In the genomic region with DNA sequence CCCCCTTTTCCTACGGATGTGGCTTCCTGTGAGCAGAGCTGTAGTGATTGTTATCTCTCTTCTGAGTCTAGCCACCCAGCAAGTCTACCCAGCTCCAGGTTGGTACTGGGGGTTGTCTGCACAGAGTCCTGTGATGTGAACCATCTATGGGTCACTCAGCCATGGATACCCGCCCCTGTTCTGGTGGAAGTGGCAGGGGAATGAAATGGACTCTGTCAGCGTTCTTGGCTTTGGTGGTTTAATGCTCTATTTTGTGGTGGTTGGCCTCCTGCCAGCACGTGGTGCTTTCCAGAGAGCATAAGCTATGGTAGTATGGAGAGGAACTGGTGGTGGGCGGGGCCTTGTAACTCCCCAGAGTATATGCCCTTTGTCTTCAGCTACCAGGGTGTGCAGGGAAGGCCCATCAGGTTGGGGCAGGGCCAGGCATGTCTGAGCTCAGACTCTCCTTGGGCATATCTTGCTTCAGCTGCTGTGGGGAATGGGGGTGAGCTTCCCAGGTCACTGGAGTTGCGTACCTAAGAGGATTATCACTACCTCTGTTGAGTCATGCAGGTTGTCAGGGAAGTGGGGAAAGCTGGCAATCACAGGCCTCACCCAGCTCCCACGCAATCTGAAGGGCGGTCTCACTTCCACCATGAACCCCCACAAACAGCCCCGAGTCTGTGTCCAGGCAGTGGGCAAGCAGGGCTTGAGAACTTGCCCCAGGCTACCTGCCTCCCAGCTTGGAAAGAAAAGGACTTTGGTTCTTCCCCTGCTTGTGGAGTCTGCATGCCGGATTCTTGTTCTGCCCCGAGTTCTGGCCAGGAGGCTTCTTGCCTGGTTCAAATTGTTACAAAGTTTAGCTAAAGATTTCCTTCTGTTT, we compare ENCODE assay signal across 14 cellular contexts. TPM values are rescaled to one million over a fixed set of nuclear protein-coding genes. Genes with fewer than 3 reads are reported as not detected.
A peak's percentile ranks its signal among the peaks of the same experiment; 100 is the strongest.
DNase-seq lines count a peak whose midpoint lies in the region; ATAC-seq and TF ChIP-seq lines count a peak whose summit lies in the region.
"Had no signal": no experiment of that assay in that cellular context is flagged by ENCODE, and none has a peak within 500 bp of the region (broad histone marks: within the 10 kb centered on the region; RNA-seq: fewer than 3 reads in every experiment).

No MANE protein-coding gene starts in this region.

- H3K4me3 ChIP-seq in Loucy (ENCODE audit: low read length, poor library complexity, severe bottlenecking) (no peak overlapping the region), WERI-Rb-1 (ENCODE audit: low read depth, low read length) (no peak overlapping the region), hepatocyte (no peak overlapping the region)
- H3K4me3 ChIP-seq: neural progenitor cell had no signal

- no peaks in the 10 kb centered on the region for H3K36me3 ChIP-seq in Loucy (ENCODE audit: insufficient read depth, low read length)
- H3K36me3 ChIP-seq in WERI-Rb-1, result no peaks in the 10 kb centered on the region
- H3K36me3 ChIP-seq in hepatocyte (replicated peaks; ENCODE audit: insufficient read depth, low read depth), result no peaks in the 10 kb centered on the region
- H3K36me3 ChIP-seq: neural progenitor cell had no signal

- H4K20me1 ChIP-seq in Loucy (ENCODE audit: insufficient read depth, low read length, poor library complexity, severe bottlenecking) (no peaks in the 10 kb centered on the region), hepatocyte (ENCODE audit: insufficient read depth, poor library complexity, severe bottlenecking) (no peaks in the 10 kb centered on the region)

- H3K36me3 Mint-ChIP-seq in activated naive CD8-positive, alpha-beta T cell treated with anti-CD3 and anti-CD28 coated beads, Interleukin-2, amount 10 ng/mL, durations not matched to agents 7 days and 5 days, result peaks cover 3% of the 10 kb centered on the region
- H3K36me3 Mint-ChIP-seq in activated naive CD8-positive, alpha-beta T cell treated with anti-CD3 and anti-CD28 coated beads for 36 hours, result peaks cover 5% of the 10 kb centered on the region
- H3K36me3 Mint-ChIP-seq in stimulated activated memory B cell treated with anti-CD40 and anti-IgM and Interleukin-4, amounts not matched to agents 10 μg/mL and 1 μg/mL and 100 μg/mL, for 72 hours, result peaks cover 19% of the 10 kb centered on the region
- H3K36me3 Mint-ChIP-seq: neural progenitor cell had no signal

- TF ChIP-seq CTCF in Loucy (conservative IDR thresholded peaks at IDR 0.05; ENCODE audit: low read length), result no peak
- TF ChIP-seq CTCF in WERI-Rb-1 (IDR thresholded peaks at IDR 0.05; ENCODE audit: low read depth, low read length), result no peak
- TF ChIP-seq CTCF in hepatocyte (IDR thresholded peaks at IDR 0.05; ENCODE audit: poor library complexity), result no peak

- H3K9ac ChIP-seq in Loucy (ENCODE audit: low read depth, low read length, poor library complexity, severe bottlenecking), result peak overlapping the region; percentile 47
- H3K9ac ChIP-seq: neural progenitor cell had no signal

- H3K4me3 Mint-ChIP-seq in activated naive CD8-positive, alpha-beta T cell treated with anti-CD3 and anti-CD28 coated beads, Interleukin-2, amount 10 ng/mL, durations not matched to agents 7 days and 5 days, result peak overlapping the region; percentile 2
- H3K4me3 Mint-ChIP-seq in activated naive CD8-positive, alpha-beta T cell treated with anti-CD3 and anti-CD28 coated beads for 36 hours, result no peak overlapping the region
- no peak overlapping the region for H3K4me3 Mint-ChIP-seq in stimulated activated memory B cell treated with anti-CD40 and anti-IgM and Interleukin-4, amounts not matched to agents 10 μg/mL and 1 μg/mL and 100 μg/mL, for 72 hours
- H3K4me3 Mint-ChIP-seq: neural progenitor cell had no signal

- peak overlapping the region; percentile 9 for H3K27ac Mint-ChIP-seq in activated naive CD8-positive, alpha-beta T cell treated with anti-CD3 and anti-CD28 coated beads, Interleukin-2, amount 10 ng/mL, durations not matched to agents 7 days and 5 days
- H3K27ac Mint-ChIP-seq in activated naive CD8-positive, alpha-beta T cell treated with anti-CD3 and anti-CD28 coated beads for 36 hours, result no peak overlapping the region
- H3K27ac Mint-ChIP-seq in stimulated activated memory B cell treated with anti-CD40 and anti-IgM and Interleukin-4, amounts not matched to agents 10 μg/mL and 1 μg/mL and 100 μg/mL, for 72 hours, result no peak overlapping the region
- H3K27ac Mint-ChIP-seq: neural progenitor cell had no signal

- peaks cover 4% of the 10 kb centered on the region for H3K9me3 Mint-ChIP-seq in activated naive CD8-positive, alpha-beta T cell treated with anti-CD3 and anti-CD28 coated beads, Interleukin-2, amount 10 ng/mL, durations not matched to agents 7 days and 5 days
- peaks cover 7% of the 10 kb centered on the region for H3K9me3 Mint-ChIP-seq in activated naive CD8-positive, alpha-beta T cell treated with anti-CD3 and anti-CD28 coated beads for 36 hours
- peaks cover 13% of the 10 kb centered on the region for H3K9me3 Mint-ChIP-seq in stimulated activated memory B cell treated with anti-CD40 and anti-IgM and Interleukin-4, amounts not matched to agents 10 μg/mL and 1 μg/mL and 100 μg/mL, for 72 hours

- ATAC-seq in activated naive CD8-positive, alpha-beta T cell treated with anti-CD3 and anti-CD28 coated beads, Interleukin-2, amount 10 ng/mL, durations not matched to agents 7 days and 5 days (ENCODE audit: low read depth), result peak; percentile 57
- ATAC-seq in stimulated activated memory B cell treated with anti-CD40 and anti-IgM and Interleukin-4, amounts not matched to agents 10 μg/mL and 1 μg/mL and 100 μg/mL, for 72 hours, result peak; percentile 47
- no peak for ATAC-seq in GM21447 (IDR thresholded peaks at IDR 0.05; ENCODE audit: unreplicated experiment)
- ATAC-seq: PC-3 had no signal

- no peak for DNase-seq in activated naive CD8-positive, alpha-beta T cell treated with anti-CD3 and anti-CD28 coated beads, Interleukin-2, amount 10 ng/mL, durations not matched to agents 7 days and 5 days
- no peak for DNase-seq in activated naive CD8-positive, alpha-beta T cell treated with anti-CD3 and anti-CD28 coated beads for 36 hours
- peak; percentile 77 for DNase-seq in WERI-Rb-1
- no peak for DNase-seq in hepatocyte (ENCODE audit: low spot score)
- no peak for DNase-seq in OCI-M2 (lab: John Stamatoyannopoulos, UW; ENCODE audit: unreplicated experiment)
- DNase-seq: NCI-H1417 treated with DMSO at 0.1 percent for 48 hours, PC-3, T-helper 9 cell had no signal

- WGBS in hepatocyte (ENCODE audit: low lambda C conversion rate, missing lambda C conversion rate), result 86% methylated on average over 11 of the region's 11 CpGs

- H3K9me2 ChIP-seq in Loucy (replicated peaks; ENCODE audit: low read depth, low read length), result no peaks in the 10 kb centered on the region
- no peaks in the 10 kb centered on the region for H3K9me2 ChIP-seq in hepatocyte (replicated peaks; ENCODE audit: insufficient read depth)

- no peaks in the 10 kb centered on the region for H3F3A ChIP-seq in Loucy (ENCODE audit: low read depth)

- peaks cover 12% of the 10 kb centered on the region for H3K27me3 Mint-ChIP-seq in activated naive CD8-positive, alpha-beta T cell treated with anti-CD3 and anti-CD28 coated beads, Interleukin-2, amount 10 ng/mL, durations not matched to agents 7 days and 5 days
- peaks cover 7% of the 10 kb centered on the region for H3K27me3 Mint-ChIP-seq in activated naive CD8-positive, alpha-beta T cell treated with anti-CD3 and anti-CD28 coated beads for 36 hours
- peaks cover 14% of the 10 kb centered on the region for H3K27me3 Mint-ChIP-seq in stimulated activated memory B cell treated with anti-CD40 and anti-IgM and Interleukin-4, amounts not matched to agents 10 μg/mL and 1 μg/mL and 100 μg/mL, for 72 hours

- H3K27me3 ChIP-seq in Loucy (ENCODE audit: insufficient read depth, low read length, poor library complexity, severe bottlenecking) (no peaks in the 10 kb centered on the region), WERI-Rb-1 (ENCODE audit: insufficient read depth, low read depth, severe bottlenecking) (no peaks in the 10 kb centered on the region), hepatocyte (no peaks in the 10 kb centered on the region)
- H3K27me3 ChIP-seq: neural progenitor cell had no signal

- H2AFZ ChIP-seq in Loucy (ENCODE audit: low read length) (peak overlapping the region; percentile 47; the same call in 1 of the 2 replicates), hepatocyte (no peak overlapping the region)
- H2AFZ ChIP-seq: neural progenitor cell had no signal

- POLR2A ChIA-PET in activated naive CD8-positive, alpha-beta T cell treated with anti-CD3 and anti-CD28 coated beads, Interleukin-2, amount 10 ng/mL, durations not matched to agents 7 days and 5 days (lab: Charles Lee), result interaction anchor here (0.6 kb wide), 1 partner anchor 213 kb away, joined by 3 read pairs; no protein-coding TSS in a partner anchor

- H3K9me3 ChIP-seq in Loucy (ENCODE audit: insufficient read depth, low read depth, low read length) (no peaks in the 10 kb centered on the region), WERI-Rb-1 (ENCODE audit: severe bottlenecking) (peaks cover 4% of the 10 kb centered on the region), hepatocyte (ENCODE audit: low read depth) (no peaks in the 10 kb centered on the region)

- H3K27ac ChIP-seq in WERI-Rb-1, result peak overlapping the region; percentile 63
- no peak overlapping the region for H3K27ac ChIP-seq in hepatocyte
- H3K27ac ChIP-seq: neural progenitor cell had no signal

- H3K79me2 ChIP-seq in Loucy (ENCODE audit: insufficient read depth, low read length) (no peaks in the 10 kb centered on the region), hepatocyte (no peaks in the 10 kb centered on the region)

- H3K4me1 Mint-ChIP-seq in activated naive CD8-positive, alpha-beta T cell treated with anti-CD3 and anti-CD28 coated beads, Interleukin-2, amount 10 ng/mL, durations not matched to agents 7 days and 5 days, result peaks cover 27% of the 10 kb centered on the region
- peaks cover 17% of the 10 kb centered on the region for H3K4me1 Mint-ChIP-seq in activated naive CD8-positive, alpha-beta T cell treated with anti-CD3 and anti-CD28 coated beads for 36 hours
- peaks cover 13% of the 10 kb centered on the region for H3K4me1 Mint-ChIP-seq in stimulated activated memory B cell treated with anti-CD40 and anti-IgM and Interleukin-4, amounts not matched to agents 10 μg/mL and 1 μg/mL and 100 μg/mL, for 72 hours
- H3K4me1 Mint-ChIP-seq: neural progenitor cell had no signal

- H3K4me1 ChIP-seq in Loucy (ENCODE audit: insufficient read depth, low read length, poor library complexity, severe bottlenecking), result peaks cover 20% of the 10 kb centered on the region
- H3K4me1 ChIP-seq in hepatocyte (ENCODE audit: insufficient read depth), result peaks cover 15% of the 10 kb centered on the region
- H3K4me1 ChIP-seq: neural progenitor cell had no signal

- H3K4me2 ChIP-seq in Loucy (ENCODE audit: low read depth, low read length, poor library complexity, severe bottlenecking) (peak overlapping the region; percentile 28), hepatocyte (no peak overlapping the region)
- H3K4me2 ChIP-seq: neural progenitor cell had no signal

RNA-seq across cellular contexts. Expression of gene ADGRG7, which starts 9.0 kb away (rescaled TPM):
- total RNA-seq in activated naive CD8-positive, alpha-beta T cell treated with anti-CD3 and anti-CD28 coated beads, Interleukin-2, amount 10 ng/mL, durations not matched to agents 7 days and 5 days, result not detected
- total RNA-seq in activated naive CD8-positive, alpha-beta T cell treated with anti-CD3 and anti-CD28 coated beads for 36 hours, result not detected
- total RNA-seq in hepatocyte, result 33.3 and 34.1 TPM in 2 replicates
- 2.5 and 4.9 TPM in 2 replicates for polyA plus RNA-seq in hepatocyte
- total RNA-seq: lower leg skin, PC-3, skeletal muscle tissue had no signal

Comparison
In these comparisons a context has a peak if more than half of its experiments do, and no peak if none do; other contexts are left out.
1. RNA of gene ADGRG7, which starts 9.0 kb away (total RNA-seq): 33.3 to 34.1 TPM in hepatocyte; not detected in activated naive CD8-positive, alpha-beta T cell treated with anti-CD3 and anti-CD28 coated beads, Interleukin-2, amount 10 ng/mL, durations not matched to agents 7 days and 5 days and not detected in activated naive CD8-positive, alpha-beta T cell treated with anti-CD3 and anti-CD28 coated beads for 36 hours; every median in the first group is over 10 times any median in the second.